Comparison of ENCODE assay signal across 35 cellular contexts in genomic region chr3:19206540-19206939, GRCh38. TPM values are rescaled to one million over a fixed set of nuclear protein-coding genes. Genes with fewer than 3 reads are reported as not detected.
"Had no signal": no experiment of that assay in that cellular context is flagged by ENCODE, and none has a peak within 500 bp of the region (broad histone marks: within the 10 kb centered on the region; RNA-seq: fewer than 3 reads in every experiment).

No MANE protein-coding gene starts in this region.

- H3K27ac ChIP-seq: ascending aorta, WERI-Rb-1 had no signal

- H3K27ac Mint-ChIP-seq: activated CD4-positive, alpha-beta memory T cell treated with anti-CD3 and anti-CD28 coated beads, Interleukin-2, amount 10 ng/mL, durations not matched to agents 7 days and 5 days; activated CD4-positive, alpha-beta T cell treated with anti-CD3 and anti-CD28 coated beads for 36 hours; activated CD4-positive, alpha-beta T cell treated with anti-CD3 and anti-CD28 coated beads, Interleukin-2, amount 10 ng/mL, durations not matched to agents 7 days and 5 days; activated CD8-positive, alpha-beta memory T cell treated with anti-CD3 and anti-CD28 coated beads, Interleukin-2, amount 10 ng/mL, durations not matched to agents 7 days and 5 days; activated CD8-positive, alpha-beta T cell treated with anti-CD3 and anti-CD28 coated beads, Interleukin-2, amount 10 ng/mL, durations not matched to agents 7 days and 5 days; activated naive CD4-positive, alpha-beta T cell treated with anti-CD3 and anti-CD28 coated beads, Interleukin-2, amount 10 ng/mL, durations not matched to agents 7 days and 5 days; activated naive CD4-positive, alpha-beta T cell treated with anti-CD3 and anti-CD28 coated beads, Interleukin-2, amount 50 U/mL, for 24 hours; activated naive CD8-positive, alpha-beta T cell; activated naive CD8-positive, alpha-beta T cell treated with anti-CD3 and anti-CD28 coated beads, Interleukin-2, amount 10 ng/mL, durations not matched to agents 7 days and 5 days; activated naive CD8-positive, alpha-beta T cell treated with anti-CD3 and anti-CD28 coated beads, Interleukin-2, amount 50 U/mL, for 24 hours; activated T-cell treated with anti-CD3 and anti-CD28 coated beads, Interleukin-2, amount 50 U/mL, for 24 hours; activated T-helper 2 cell treated with anti-CD3 and anti-CD28 coated beads, Interferon-gamma antibody, Interleukin-2, Interleukin-4, amounts not matched to agents 10 μg/mL and 5 μg/mL and 100 μg/mL, durations not matched to agents 14 hours and 24 hours and 36 hours; brain; T-helper 1 cell treated with Interleukin-12 subunit alpha and Interleukin-12 subunit beta and Interleukin-4 antibody, amounts not matched to agents 30 μg/mL and 1 μg/mL, for 36 hours; T-helper 2 cell treated with Interferon-gamma antibody and Interleukin-4, amounts not matched to agents 5 μg/mL and 100 μg/mL, for 36 hours; WTC11 had no signal

- H3K27me3 Mint-ChIP-seq: activated CD4-positive, alpha-beta T cell treated with anti-CD3 and anti-CD28 coated beads for 36 hours; activated CD4-positive, alpha-beta T cell treated with anti-CD3 and anti-CD28 coated beads, Interleukin-2, amount 10 ng/mL, durations not matched to agents 7 days and 5 days; activated naive CD8-positive, alpha-beta T cell; activated naive CD8-positive, alpha-beta T cell treated with anti-CD3 and anti-CD28 coated beads, Interleukin-2, amount 50 U/mL, for 24 hours; activated T-cell treated with anti-CD3 and anti-CD28 coated beads, Interleukin-2, amount 50 U/mL, for 24 hours; brain had no signal

- H3K9me3 ChIP-seq: ascending aorta had no signal

- H3K9me3 Mint-ChIP-seq: activated CD4-positive, alpha-beta memory T cell treated with anti-CD3 and anti-CD28 coated beads, Interleukin-2, amount 10 ng/mL, durations not matched to agents 7 days and 5 days; activated CD4-positive, alpha-beta T cell treated with anti-CD3 and anti-CD28 coated beads, Interleukin-2, amount 10 ng/mL, durations not matched to agents 7 days and 5 days; activated naive CD4-positive, alpha-beta T cell treated with anti-CD3 and anti-CD28 coated beads, Interleukin-2, amount 10 ng/mL, durations not matched to agents 7 days and 5 days; activated naive CD4-positive, alpha-beta T cell treated with anti-CD3 and anti-CD28 coated beads, Interleukin-2, amount 50 U/mL, for 24 hours; activated naive CD8-positive, alpha-beta T cell treated with anti-CD3 and anti-CD28 coated beads, Interleukin-2, amount 10 ng/mL, durations not matched to agents 7 days and 5 days; activated naive CD8-positive, alpha-beta T cell treated with anti-CD3 and anti-CD28 coated beads, Interleukin-2, amount 50 U/mL, for 24 hours; activated T-cell treated with anti-CD3 and anti-CD28 coated beads, Interleukin-2, amount 50 U/mL, for 24 hours; activated T-helper 2 cell treated with anti-CD3 and anti-CD28 coated beads, Interferon-gamma antibody, Interleukin-2, Interleukin-4, amounts not matched to agents 10 μg/mL and 5 μg/mL and 100 μg/mL, durations not matched to agents 14 hours and 24 hours and 36 hours; brain; T-helper 1 cell treated with Interleukin-12 subunit alpha and Interleukin-12 subunit beta and Interleukin-4 antibody, amounts not matched to agents 30 μg/mL and 1 μg/mL, for 36 hours; T-helper 2 cell treated with Interferon-gamma antibody and Interleukin-4, amounts not matched to agents 5 μg/mL and 100 μg/mL, for 36 hours; WTC11 had no signal

- H3K36me3 Mint-ChIP-seq: activated CD8-positive, alpha-beta memory T cell treated with anti-CD3 and anti-CD28 coated beads, Interleukin-2, amount 10 ng/mL, durations not matched to agents 7 days and 5 days; activated naive CD4-positive, alpha-beta T cell treated with anti-CD3 and anti-CD28 coated beads, Interleukin-2, amount 10 ng/mL, durations not matched to agents 7 days and 5 days; activated naive CD4-positive, alpha-beta T cell treated with anti-CD3 and anti-CD28 coated beads, Interleukin-2, amount 50 U/mL, for 24 hours; activated naive CD8-positive, alpha-beta T cell; activated naive CD8-positive, alpha-beta T cell treated with anti-CD3 and anti-CD28 coated beads, Interleukin-2, amount 10 ng/mL, durations not matched to agents 7 days and 5 days; brain; WTC11 had no signal

- H3K4me3 ChIP-seq: ascending aorta had no signal

- H3K36me3 ChIP-seq: ascending aorta, WERI-Rb-1 had no signal

- H3K4me1 Mint-ChIP-seq: activated CD4-positive, alpha-beta memory T cell treated with anti-CD3 and anti-CD28 coated beads, Interleukin-2, amount 10 ng/mL, durations not matched to agents 7 days and 5 days; activated CD4-positive, alpha-beta T cell treated with anti-CD3 and anti-CD28 coated beads for 36 hours; activated CD4-positive, alpha-beta T cell treated with anti-CD3 and anti-CD28 coated beads, Interleukin-2, amount 10 ng/mL, durations not matched to agents 7 days and 5 days; activated CD8-positive, alpha-beta memory T cell treated with anti-CD3 and anti-CD28 coated beads, Interleukin-2, amount 10 ng/mL, durations not matched to agents 7 days and 5 days; activated naive CD4-positive, alpha-beta T cell treated with anti-CD3 and anti-CD28 coated beads, Interleukin-2, amount 10 ng/mL, durations not matched to agents 7 days and 5 days; activated naive CD4-positive, alpha-beta T cell treated with anti-CD3 and anti-CD28 coated beads, Interleukin-2, amount 50 U/mL, for 24 hours; activated naive CD8-positive, alpha-beta T cell treated with anti-CD3 and anti-CD28 coated beads, Interleukin-2, amount 10 ng/mL, durations not matched to agents 7 days and 5 days; activated naive CD8-positive, alpha-beta T cell treated with anti-CD3 and anti-CD28 coated beads, Interleukin-2, amount 50 U/mL, for 24 hours; WTC11 had no signal

- H3K4me3 Mint-ChIP-seq: activated CD4-positive, alpha-beta memory T cell treated with anti-CD3 and anti-CD28 coated beads, Interleukin-2, amount 10 ng/mL, durations not matched to agents 7 days and 5 days; activated CD4-positive, alpha-beta T cell treated with anti-CD3 and anti-CD28 coated beads for 36 hours; activated CD4-positive, alpha-beta T cell treated with anti-CD3 and anti-CD28 coated beads, Interleukin-2, amount 10 ng/mL, durations not matched to agents 7 days and 5 days; activated CD8-positive, alpha-beta memory T cell treated with anti-CD3 and anti-CD28 coated beads, Interleukin-2, amount 10 ng/mL, durations not matched to agents 7 days and 5 days; activated CD8-positive, alpha-beta T cell treated with anti-CD3 and anti-CD28 coated beads, Interleukin-2, amount 10 ng/mL, durations not matched to agents 7 days and 5 days; activated naive CD4-positive, alpha-beta T cell treated with anti-CD3 and anti-CD28 coated beads, Interleukin-2, amount 10 ng/mL, durations not matched to agents 7 days and 5 days; activated naive CD4-positive, alpha-beta T cell treated with anti-CD3 and anti-CD28 coated beads, Interleukin-2, amount 50 U/mL, for 24 hours; activated naive CD8-positive, alpha-beta T cell; activated naive CD8-positive, alpha-beta T cell treated with anti-CD3 and anti-CD28 coated beads, Interleukin-2, amount 10 ng/mL, durations not matched to agents 7 days and 5 days; activated naive CD8-positive, alpha-beta T cell treated with anti-CD3 and anti-CD28 coated beads, Interleukin-2, amount 50 U/mL, for 24 hours; activated T-cell treated with anti-CD3 and anti-CD28 coated beads, Interleukin-2, amount 50 U/mL, for 24 hours; brain; T-helper 1 cell treated with Interleukin-12 subunit alpha and Interleukin-12 subunit beta and Interleukin-4 antibody, amounts not matched to agents 30 μg/mL and 1 μg/mL, for 36 hours; T-helper 2 cell treated with Interferon-gamma antibody and Interleukin-4, amounts not matched to agents 5 μg/mL and 100 μg/mL, for 36 hours; WTC11 had no signal

- DNase-seq: activated CD4-positive, alpha-beta memory T cell treated with anti-CD3 and anti-CD28 coated beads, Interleukin-2, amount 10 ng/mL, durations not matched to agents 7 days and 5 days; activated CD4-positive, alpha-beta T cell treated with anti-CD3 and anti-CD28 coated beads for 1 hour; activated CD4-positive, alpha-beta T cell treated with anti-CD3 and anti-CD28 coated beads for 36 hours; activated CD4-positive, alpha-beta T cell treated with anti-CD3 and anti-CD28 coated beads for 48 hours; activated CD4-positive, alpha-beta T cell treated with anti-CD3 and anti-CD28 coated beads, Interleukin-2, amount 10 ng/mL, durations not matched to agents 7 days and 5 days; activated CD4-positive, alpha-beta T cell treated with anti-CD3 and anti-CD28 coated beads, Interleukin-2, amount 50 U/mL, for 48 hours; activated CD4-positive, CD25-positive, alpha-beta regulatory T cell; activated CD8-positive, alpha-beta memory T cell treated with anti-CD3 and anti-CD28 coated beads for 24 hours; activated CD8-positive, alpha-beta memory T cell treated with anti-CD3 and anti-CD28 coated beads, Interleukin-2, amount 10 ng/mL, durations not matched to agents 7 days and 5 days; activated CD8-positive, alpha-beta memory T cell treated with anti-CD3 and anti-CD28 coated beads, Interleukin-2, amount 50 U/mL, for 48 hours; activated CD8-positive, alpha-beta T cell treated with anti-CD3 and anti-CD28 coated beads, Interleukin-2, amount 10 ng/mL, durations not matched to agents 7 days and 5 days; activated effector memory CD4-positive, alpha-beta T cell treated with Interleukin-2 at 50 U/mL for 16 hours; activated gamma-delta T cell; activated naive CD4-positive, alpha-beta T cell treated with anti-CD3 and anti-CD28 coated beads, Interleukin-2, amount 10 ng/mL, durations not matched to agents 7 days and 5 days; activated naive CD4-positive, alpha-beta T cell treated with Interleukin-2 at 50 U/mL for 16 hours; activated naive CD8-positive, alpha-beta T cell treated with anti-CD3 and anti-CD28 coated beads, Interleukin-2, amount 10 ng/mL, durations not matched to agents 7 days and 5 days; activated naive CD8-positive, alpha-beta T cell treated with anti-CD3 and anti-CD28 coated beads, Interleukin-2, amount 50 U/mL, for 24 hours; activated T-cell treated with anti-CD3 and anti-CD28 coated beads, Interleukin-2, amount 50 U/mL, for 24 hours; activated T-cell treated with anti-CD3 and anti-CD28 coated beads, Interleukin-2, amount 50 U/mL, for 48 hours; amygdala; anterior cingulate cortex; central memory CD4-positive, alpha-beta T cell; T-helper 1 cell; T-helper 2 cell; T-helper 9 cell; WERI-Rb-1 had no signal

- H3K4me1 ChIP-seq: ascending aorta had no signal

- H3K27me3 ChIP-seq: ascending aorta had no signal

- ATAC-seq: activated CD4-positive, alpha-beta T cell treated with anti-CD3 and anti-CD28 coated beads for 36 hours; activated CD4-positive, CD25-positive, alpha-beta regulatory T cell treated with anti-CD3 and anti-CD28 coated beads, Interleukin-2, amount 50 U/mL, for 24 hours; activated CD8-positive, alpha-beta memory T cell treated with anti-CD3 and anti-CD28 coated beads, Interleukin-2, amount 10 ng/mL, durations not matched to agents 7 days and 5 days; activated CD8-positive, alpha-beta T cell treated with anti-CD3 and anti-CD28 coated beads, Interleukin-2, amount 10 ng/mL, durations not matched to agents 7 days and 5 days; activated naive CD8-positive, alpha-beta T cell treated with anti-CD3 and anti-CD28 coated beads, Interleukin-2, amount 50 U/mL, for 24 hours; WTC11 had no signal

RNA-seq across cellular contexts. Expression of gene KCNH8, which starts 58.2 kb away (rescaled TPM):
- total RNA-seq: activated CD4-positive, alpha-beta memory T cell treated with anti-CD3 and anti-CD28 coated beads, Interleukin-2, amount 10 ng/mL, durations not matched to agents 7 days and 5 days; activated CD4-positive, alpha-beta T cell treated with anti-CD3 and anti-CD28 coated beads, Interleukin-2, amount 10 ng/mL, durations not matched to agents 7 days and 5 days; activated CD8-positive, alpha-beta T cell treated with anti-CD3 and anti-CD28 coated beads, Interleukin-2, amount 10 ng/mL, durations not matched to agents 7 days and 5 days; activated naive CD8-positive, alpha-beta T cell treated with anti-CD3 and anti-CD28 coated beads, Interleukin-2, amount 10 ng/mL, durations not matched to agents 7 days and 5 days; activated T-helper 2 cell treated with anti-CD3 and anti-CD28 coated beads, Interferon-gamma antibody, Interleukin-2, Interleukin-4, amounts not matched to agents 10 μg/mL and 5 μg/mL and 100 μg/mL, durations not matched to agents 14 hours and 24 hours and 36 hours; ascending aorta had no signal
